Comparison of ENCODE assay signal across 14 cellular contexts in the genomic region with DNA sequence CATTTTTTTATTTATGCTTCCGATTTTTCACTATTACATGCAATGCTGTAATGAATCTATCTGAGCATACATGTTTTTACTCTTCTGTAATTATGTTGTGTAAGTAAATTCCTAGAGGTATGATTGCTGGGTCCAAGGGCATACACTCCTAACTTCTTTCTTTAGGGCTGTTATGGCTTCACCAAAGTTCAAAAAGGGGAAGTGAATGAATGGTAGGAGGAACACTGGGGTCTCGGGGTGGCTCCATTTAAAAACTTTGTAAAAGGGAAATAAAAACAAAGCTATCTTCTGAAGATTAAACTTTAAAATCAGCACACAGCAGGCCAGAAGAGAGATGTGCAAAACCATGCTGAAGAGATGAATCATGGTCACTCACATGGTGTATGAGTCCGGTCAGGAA.
"Had no signal": no experiment of that assay in that cellular context is flagged by ENCODE, and none has a peak within 500 bp of the region (broad histone marks: within the 10 kb centered on the region; RNA-seq: fewer than 3 reads in every experiment).

No MANE protein-coding gene starts in this region.

- H3K4me3 ChIP-seq: adrenal gland, body of pancreas, gastrocnemius medialis, pancreas, upper lobe of right lung had no signal

- H3K27me3 ChIP-seq: body of pancreas had no signal

- H3K27ac ChIP-seq: adrenal gland, body of pancreas, epithelial cell of prostate, gastrocnemius medialis, pancreas, upper lobe of right lung had no signal

- H3K4me1 ChIP-seq: gastrocnemius medialis, upper lobe of right lung had no signal

- H3K9me3 ChIP-seq: adrenal gland, body of pancreas, gastrocnemius medialis, pancreas, upper lobe of right lung had no signal

- ATAC-seq: body of pancreas; effector memory CD8-positive, alpha-beta T cell; gastrocnemius medialis; pancreas; upper lobe of right lung had no signal

- H3K36me3 ChIP-seq: adrenal gland, gastrocnemius medialis, pancreas, upper lobe of right lung had no signal

- DNase-seq: activated CD4-positive, alpha-beta T cell treated with anti-CD3 and anti-CD28 coated beads, Interleukin-2, amount 10 ng/mL, durations not matched to agents 24 days and 14 days; activated naive CD4-positive, alpha-beta T cell treated with anti-CD3 and anti-CD28 coated beads, Interleukin-2, amount 50 U/mL, for 16 hours; activated T-cell treated with anti-CD3 and anti-CD28 coated beads for 4 hours; adrenal gland; body of pancreas; central memory CD4-positive, alpha-beta T cell; effector memory CD8-positive, alpha-beta T cell; gastrocnemius medialis; kidney; pancreas; stimulated activated CD4-positive, alpha-beta T cell treated with anti-CD3 and anti-CD28 coated beads, Interleukin-4, amount 100 ng/mL, for 1 hour; stimulated activated CD8-positive, alpha-beta memory T cell treated with anti-CD3 and anti-CD28 coated beads, Interleukin-4, amount 100 ng/mL, for 48 hours; upper lobe of right lung had no signal
